In the genomic region with DNA sequence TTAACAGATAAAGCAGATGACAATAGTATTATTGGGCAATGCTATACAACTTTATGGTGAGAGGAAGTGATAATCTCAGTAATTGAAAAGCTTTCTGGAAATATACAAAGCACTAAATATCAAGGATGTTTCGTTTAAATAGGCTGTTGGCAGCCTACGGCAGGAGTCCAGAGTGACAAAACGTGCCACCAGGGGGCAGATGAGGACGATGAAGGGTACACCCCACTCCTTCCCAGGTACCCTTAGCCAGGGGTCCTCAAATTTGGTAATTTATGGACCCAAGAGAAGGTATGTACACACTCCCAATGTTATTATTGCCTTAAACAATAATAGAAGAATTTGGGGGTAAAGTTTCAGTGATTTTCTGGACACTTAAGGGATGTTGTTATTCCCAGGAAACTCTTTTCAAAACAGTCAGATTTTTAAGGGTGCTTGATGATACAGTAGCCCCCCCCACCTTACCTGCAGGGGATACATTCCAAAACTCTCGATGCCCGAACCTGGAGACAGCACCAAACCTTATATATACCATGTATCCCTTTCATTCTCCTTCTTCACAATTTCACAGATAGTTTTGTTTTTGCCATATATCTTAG, we compare ENCODE assay signal across 8 cellular contexts. TPM values are rescaled to one million over a fixed set of nuclear protein-coding genes. Genes with fewer than 3 reads are reported as not detected.
A peak's percentile ranks its signal among the peaks of the same experiment; 100 is the strongest.
DNase-seq lines count a peak whose midpoint lies in the region; ATAC-seq and TF ChIP-seq lines count a peak whose summit lies in the region.

No MANE protein-coding gene starts in this region.

- no peaks in the 10 kb centered on the region for H3K36me3 Mint-ChIP-seq in activated T-helper 2 cell treated with anti-CD3 and anti-CD28 coated beads, Interferon-gamma antibody, Interleukin-2, Interleukin-4, amounts not matched to agents 10 μg/mL and 5 μg/mL and 100 μg/mL, durations not matched to agents 14 hours and 24 hours and 36 hours (ENCODE audit: low read depth)

- H3K4me1 Mint-ChIP-seq in activated T-helper 2 cell treated with anti-CD3 and anti-CD28 coated beads, Interferon-gamma antibody, Interleukin-2, Interleukin-4, amounts not matched to agents 10 μg/mL and 5 μg/mL and 100 μg/mL, durations not matched to agents 14 hours and 24 hours and 36 hours (ENCODE audit: low read depth), result no peaks in the 10 kb centered on the region

- peak; percentile 50 for TF ChIP-seq CTCF in astrocyte of the spinal cord (IDR thresholded peaks at IDR 0.05; ENCODE audit: low read depth, low read length)

- H3K9me3 Mint-ChIP-seq in activated T-helper 2 cell treated with anti-CD3 and anti-CD28 coated beads, Interferon-gamma antibody, Interleukin-2, Interleukin-4, amounts not matched to agents 10 μg/mL and 5 μg/mL and 100 μg/mL, durations not matched to agents 14 hours and 24 hours and 36 hours, result no peaks in the 10 kb centered on the region

- no peak overlapping the region for H3K4me3 ChIP-seq in astrocyte of the spinal cord (ENCODE audit: low read depth, low read length)

- H3K4me3 Mint-ChIP-seq in activated T-helper 2 cell treated with anti-CD3 and anti-CD28 coated beads, Interferon-gamma antibody, Interleukin-2, Interleukin-4, amounts not matched to agents 10 μg/mL and 5 μg/mL and 100 μg/mL, durations not matched to agents 14 hours and 24 hours and 36 hours (ENCODE audit: low read depth), result no peak overlapping the region

- H3K27ac Mint-ChIP-seq in activated T-helper 2 cell treated with anti-CD3 and anti-CD28 coated beads, Interferon-gamma antibody, Interleukin-2, Interleukin-4, amounts not matched to agents 10 μg/mL and 5 μg/mL and 100 μg/mL, durations not matched to agents 14 hours and 24 hours and 36 hours, result no peak overlapping the region

- peaks cover 5% of the 10 kb centered on the region for H3K27me3 Mint-ChIP-seq in activated T-helper 2 cell treated with anti-CD3 and anti-CD28 coated beads, Interferon-gamma antibody, Interleukin-2, Interleukin-4, amounts not matched to agents 10 μg/mL and 5 μg/mL and 100 μg/mL, durations not matched to agents 14 hours and 24 hours and 36 hours (ENCODE audit: low read depth)

- in situ Hi-C loops in astrocyte of the spinal cord (cut with HindIII; ENCODE audit: low sequenced_read_pairs), result no loop called here

- no peak for TF ChIP-seq EP300 in Ishikawa (IDR thresholded peaks at IDR 0.05; ENCODE audit: borderline replicate concordance)

- ATAC-seq in GM18907 (IDR thresholded peaks at IDR 0.05; ENCODE audit: unreplicated experiment) (no peak), HG03095 (IDR thresholded peaks at IDR 0.05; ENCODE audit: unreplicated experiment) (no peak)

- intact Hi-C loops in activated T-helper 2 cell treated with anti-CD3 and anti-CD28 coated beads, Interferon-gamma antibody, Interleukin-2, Interleukin-4, amounts not matched to agents 10 μg/mL and 5 μg/mL and 100 μg/mL, durations not matched to agents 14 hours and 24 hours and 36 hours (cut with micrococcal nuclease), result no loop called here

- DNase-seq in DMS114 treated with DMSO at 0.1 percent for 48 hours (lab: John Stamatoyannopoulos, UW; ENCODE audit: unreplicated experiment), result peak; percentile 44
- no peak for DNase-seq in astrocyte of the spinal cord (ENCODE audit: low read depth, low spot score)
- peak; percentile 7 to 10 for DNase-seq in lung microvascular endothelial cell (ENCODE audit: low read depth in 2 of 2)
- no peak for DNase-seq in activated T-helper 2 cell treated with anti-CD3 and anti-CD28 coated beads, Interferon-gamma antibody, Interleukin-2, Interleukin-4, amounts not matched to agents 10 μg/mL and 5 μg/mL and 100 μg/mL, durations not matched to agents 14 hours and 24 hours and 36 hours (ENCODE audit: low spot score)
- no peak for DNase-seq in activated CD8-positive, alpha-beta memory T cell treated with anti-CD3 and anti-CD28 coated beads for 24 hours

- peak; percentile 15; the same call in 1 of the 2 replicates for TF ChIP-seq RAD21 in Ishikawa (IDR thresholded peaks at IDR 0.05; ENCODE audit: low read depth)

TF ChIP-seq in Ishikawa, 13 proteins besides CTCF, POLR2A, EP300 and RAD21:
- TF ChIP-seq ZBTB7A (IDR thresholded peaks at IDR 0.05; ENCODE audit: low read depth) (no peak), CREB1 (IDR thresholded peaks at IDR 0.05; ENCODE audit: low read depth) (no peak), NFIC (IDR thresholded peaks at IDR 0.05) (no peak)

RNA-seq across cellular contexts. Expression of gene MAGEL2, which starts 1.4 kb away (rescaled TPM):
- under 0.01 TPM in 1 of 2 replicates, not detected in the other for total RNA-seq in lung microvascular endothelial cell
- total RNA-seq in activated T-helper 2 cell treated with anti-CD3 and anti-CD28 coated beads, Interferon-gamma antibody, Interleukin-2, Interleukin-4, amounts not matched to agents 10 μg/mL and 5 μg/mL and 100 μg/mL, durations not matched to agents 14 hours and 24 hours and 36 hours, result not detected in 2 replicates

RNA-seq across cellular contexts. Expression of gene NDN, which starts 38.1 kb away (rescaled TPM):
- 25.3 and 26.8 TPM in 2 replicates for total RNA-seq in lung microvascular endothelial cell
- 4.3 and 4.8 TPM in 2 replicates for total RNA-seq in activated T-helper 2 cell treated with anti-CD3 and anti-CD28 coated beads, Interferon-gamma antibody, Interleukin-2, Interleukin-4, amounts not matched to agents 10 μg/mL and 5 μg/mL and 100 μg/mL, durations not matched to agents 14 hours and 24 hours and 36 hours

Comparison
In these comparisons a context has a peak if more than half of its experiments do, and no peak if none do; other contexts are left out.
1. DNase-seq: peak in DMS114 treated with DMSO at 0.1 percent for 48 hours (single experiment) and lung microvascular endothelial cell (2 of 2); none in astrocyte of the spinal cord (single experiment), activated T-helper 2 cell treated with anti-CD3 and anti-CD28 coated beads, Interferon-gamma antibody, Interleukin-2, Interleukin-4, amounts not matched to agents 10 μg/mL and 5 μg/mL and 100 μg/mL, durations not matched to agents 14 hours and 24 hours and 36 hours (single experiment) and activated CD8-positive, alpha-beta memory T cell treated with anti-CD3 and anti-CD28 coated beads for 24 hours (single experiment).